Comparison of ENCODE assay signal across 9 cellular contexts in genomic region chr14:54509546-54510501, GRCh38. TPM values are rescaled to one million over a fixed set of nuclear protein-coding genes. Genes with fewer than 3 reads are reported as not detected.
DNase-seq lines count a peak whose midpoint lies in the region; ATAC-seq, FAIRE-seq and TF ChIP-seq lines count a peak whose summit lies in the region.
"Had no signal": no experiment of that assay in that cellular context is flagged by ENCODE, and none has a peak within 500 bp of the region (broad histone marks: within the 10 kb centered on the region; RNA-seq: fewer than 3 reads in every experiment).

Gene CGRRF1 (plus strand): TSS chr14:54509906. CDS start chr14:54509960, 54 bp downstream.

- peak; percentile 98 for ATAC-seq in GM18909 (IDR thresholded peaks at IDR 0.05; ENCODE audit: poor library complexity, unreplicated experiment)
- ATAC-seq in HG03175 (IDR thresholded peaks at IDR 0.05; ENCODE audit: unreplicated experiment): peak; percentile 99

- no peak for FAIRE-seq in bronchial epithelial cell (lab: Jason Lieb, UNC)
- FAIRE-seq: islet of Langerhans had no signal

- DNase-seq in AG09309 (ENCODE audit: low read depth): peak; percentile 92
- DNase-seq in NCI-H2227 treated with DMSO at 0.1 percent for 48 hours (lab: John Stamatoyannopoulos, UW): peak; percentile 98
- peak; percentile 90 for DNase-seq in bronchial epithelial cell (ENCODE audit: low read depth)
- DNase-seq in iPS-NIHi7 (ENCODE audit: extremely low spot score): peak; percentile 99
- peak; percentile 94 for DNase-seq in smooth muscle cell of the brain vasculature (ENCODE audit: low read depth, low spot score)

- H3K4me3 ChIP-seq in AG09309 (ENCODE audit: control insufficient read depth, low read depth, low read length): peak within 1 kb of the TSS; percentile 93
- H3K4me3 ChIP-seq in WI38 (ENCODE audit: low read depth, low read length): peak within 1 kb of the TSS; percentile 96
- H3K4me3 ChIP-seq in bronchial epithelial cell (ENCODE audit: low read depth, low read length): peak within 1 kb of the TSS; percentile 85

- TF ChIP-seq CTCF in AG09309 (IDR thresholded peaks at IDR 0.05; ENCODE audit: control insufficient read depth, insufficient read depth, low read depth, low read length, missing control alignments) (peak; percentile 46), WI38 (IDR thresholded peaks at IDR 0.05; ENCODE audit: low read depth, low read length) (peak; percentile 7; the same call in 1 of the 2 replicates), bronchial epithelial cell (IDR thresholded peaks at IDR 0.05; ENCODE audit: insufficient read depth, low read length, severe bottlenecking) (peak; percentile 55)

- no peaks in the 10 kb centered on the region for H3K27me3 ChIP-seq in bronchial epithelial cell (ENCODE audit: control insufficient read depth, insufficient read depth, low read length)

- no peaks in the 10 kb centered on the region for H3K36me3 ChIP-seq in bronchial epithelial cell (ENCODE audit: control insufficient read depth, insufficient read depth, low read length)

RNA-seq across cellular contexts. Expression of gene CGRRF1, which starts in this region (rescaled TPM):
- 19.7 and 20.6 TPM in 2 replicates for total RNA-seq in bronchial epithelial cell

Comparison
In these comparisons a context has a peak if more than half of its experiments do, and no peak if none do; other contexts are left out.
1. Peak in every context shown above with its lines: DNase-seq, ATAC-seq and H3K4me3 ChIP-seq.